In the genomic region with DNA sequence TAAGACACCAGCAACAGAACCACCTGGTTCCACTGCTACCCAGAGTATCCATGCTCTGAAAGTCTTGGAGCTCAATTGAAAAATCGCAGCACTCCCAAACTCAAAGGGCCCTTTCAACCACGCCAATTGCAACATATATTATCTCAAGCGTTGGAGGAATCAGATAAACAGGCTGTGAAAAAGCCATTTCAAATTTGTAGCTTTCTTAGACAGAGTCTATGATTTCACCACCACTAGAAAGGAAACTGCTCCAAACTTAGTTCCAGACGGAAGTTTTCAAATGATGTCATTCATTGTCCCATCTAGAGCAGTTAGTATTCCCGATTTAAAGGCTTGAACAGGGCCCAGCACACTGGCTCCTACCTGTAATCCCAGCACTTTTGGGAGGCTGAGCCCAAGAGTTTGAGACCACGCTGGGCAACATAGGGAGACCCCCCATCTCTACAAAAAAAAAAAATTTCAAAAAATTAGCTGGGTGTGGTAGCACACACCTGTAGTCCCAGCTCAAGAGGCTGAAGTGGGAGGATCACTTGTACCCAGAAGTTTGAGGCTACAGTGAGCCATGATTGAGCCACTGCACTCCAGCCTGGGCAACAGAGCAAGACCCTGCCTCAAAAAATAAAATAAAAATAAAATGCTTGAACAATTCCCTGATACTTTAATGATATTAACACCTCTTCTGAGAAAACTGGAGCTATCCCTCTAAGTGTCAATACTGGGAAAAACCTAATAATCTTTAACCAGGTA, we compare ENCODE assay signal across 1 cellular context.
TF ChIP-seq lines count a peak whose summit lies in the region.

No MANE protein-coding gene starts in this region.

TF ChIP-seq in GM12878, 131 proteins besides CTCF, POLR2A, EP300 and RAD21 (continued from another document):
- TF ChIP-seq BCL11A (IDR thresholded peaks at IDR 0.05; ENCODE audit: low read depth, low read length) = no peak
- TF ChIP-seq, protein P1, sequence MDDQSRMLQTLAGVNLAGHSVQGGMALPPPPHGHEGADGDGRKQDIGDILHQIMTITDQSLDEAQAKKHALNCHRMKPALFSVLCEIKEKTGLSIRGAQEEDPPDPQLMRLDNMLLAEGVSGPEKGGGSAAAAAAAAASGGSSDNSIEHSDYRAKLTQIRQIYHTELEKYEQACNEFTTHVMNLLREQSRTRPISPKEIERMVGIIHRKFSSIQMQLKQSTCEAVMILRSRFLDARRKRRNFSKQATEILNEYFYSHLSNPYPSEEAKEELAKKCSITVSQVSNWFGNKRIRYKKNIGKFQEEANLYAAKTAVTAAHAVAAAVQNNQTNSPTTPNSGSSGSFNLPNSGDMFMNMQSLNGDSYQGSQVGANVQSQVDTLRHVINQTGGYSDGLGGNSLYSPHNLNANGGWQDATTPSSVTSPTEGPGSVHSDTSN (IDR thresholded peaks at IDR 0.05; ENCODE audit: insufficient replicate concordance, low read depth, low read length) = no peak
